ENCODE assay signal across 9 cellular contexts in genomic region chr17:61128671-61129115, GRCh38.
DNase-seq lines count a peak whose midpoint lies in the region; ATAC-seq and TF ChIP-seq lines count a peak whose summit lies in the region.
"Had no signal": no experiment of that assay in that cellular context is flagged by ENCODE, and none has a peak within 500 bp of the region (broad histone marks: within the 10 kb centered on the region; RNA-seq: fewer than 3 reads in every experiment).

No MANE protein-coding gene starts in this region.

- no peak overlapping the region for H3K4me3 ChIP-seq in cardiac fibroblast (replicated peaks in 1 of 2; ENCODE audit: low read depth in 2 of 2, low read length in 2 of 2)
- peak overlapping the region in 1 of 5 donors; percentile 32 for H3K4me3 ChIP-seq in subcutaneous abdominal adipose tissue (ENCODE audit: low read depth in 1 of 5, low read length in 5 of 5)

- no peaks in the 10 kb centered on the region for H3K27me3 ChIP-seq in subcutaneous abdominal adipose tissue (ENCODE audit: control insufficient read depth in 5 of 5, insufficient read depth in 4 of 5, low read length in 5 of 5)

- H3K9me3 ChIP-seq in subcutaneous abdominal adipose tissue (ENCODE audit: control insufficient read depth in 5 of 5, low read length in 5 of 5) = no peaks in the 10 kb centered on the region

- H3K36me3 ChIP-seq in subcutaneous abdominal adipose tissue (ENCODE audit: control insufficient read depth in 5 of 5, insufficient read depth in 5 of 5, low read length in 5 of 5) = no peaks in the 10 kb centered on the region

- H3K9ac ChIP-seq in subcutaneous abdominal adipose tissue (ENCODE audit: low read length in 5 of 5) = peak overlapping the region in 3 of 5 donors; percentile 20 to 46 (median 44)

- peak overlapping the region; percentile 70 for H3K27ac ChIP-seq in subcutaneous abdominal adipose tissue (ENCODE audit: low read depth, low read length)

- H3K4me1 ChIP-seq in subcutaneous abdominal adipose tissue (ENCODE audit: control insufficient read depth in 5 of 5, insufficient read depth in 5 of 5, low read length in 5 of 5) = peaks cover 5 to 24% (median 14%) of the 10 kb centered on the region in 5 donors

- DNase-seq in GM04504 (ENCODE audit: low read depth) (peak; percentile 33), cardiac fibroblast (ENCODE audit: low read depth in 2 of 2) (peak; percentile 52 to 78), left lobe of liver (ENCODE audit: low spot score) (no peak), cerebellum (ENCODE audit: low spot score) (no peak)
- DNase-seq in stimulated activated CD8-positive, alpha-beta memory T cell treated with anti-CD3 and anti-CD28 coated beads, Interleukin-4, amount 100 ng/mL, for 48 hours = no peak
- DNase-seq: effector memory CD8-positive, alpha-beta T cell; naive thymus-derived CD8-positive, alpha-beta T cell had no signal

- TF ChIP-seq CTCF in cardiac fibroblast (IDR thresholded peaks at IDR 0.05; ENCODE audit: low read depth, low read length) = no peak

- ATAC-seq in left lobe of liver = peak; percentile 23
- no peak for ATAC-seq in HG03439 (IDR thresholded peaks at IDR 0.05; ENCODE audit: unreplicated experiment)
- ATAC-seq: effector memory CD8-positive, alpha-beta T cell; naive thymus-derived CD8-positive, alpha-beta T cell had no signal

Comparison
In these comparisons a context has a peak if more than half of its experiments do, and no peak if none do; other contexts are left out.
1. DNase-seq: peak in GM04504 (single experiment) and cardiac fibroblast (2 of 2); none in left lobe of liver (single experiment), stimulated activated CD8-positive, alpha-beta memory T cell treated with anti-CD3 and anti-CD28 coated beads, Interleukin-4, amount 100 ng/mL, for 48 hours (single experiment) and cerebellum (single experiment).